ENCODE assay signal across 1 cellular context in genomic region chr3:143187132-143187531, GRCh38.
TF ChIP-seq lines count a peak whose summit lies in the region.

No MANE protein-coding gene starts in this region.

TF ChIP-seq in K562, 482 proteins besides CTCF, POLR2A, EP300 and RAD21 (continued from another document):
- TF ChIP-seq CTCFL (IDR thresholded peaks at IDR 0.05; ENCODE audit: borderline replicate concordance, insufficient read depth, low read depth, low read length, poor library complexity, severe bottlenecking) (no peak), HNRNPH1 (optimal IDR thresholded peaks at IDR 0.05; ENCODE audit: low read depth, low read length) (no peak), SMARCA4 (IDR thresholded peaks at IDR 0.05) (peak; percentile 40; the same call in 1 of the 2 replicates), DPF2 (IDR thresholded peaks at IDR 0.05) (no peak), EGR1 (conservative IDR thresholded peaks at IDR 0.05) (peak; percentile 58), POLR3G (IDR thresholded peaks at IDR 0.05; ENCODE audit: extremely low read depth, insufficient read length, insufficient replicate concordance) (no peak), FOSL1 (tag; conservative IDR thresholded peaks at IDR 0.05) (0 out of 2 replicates have a peak, but pooled peaks have one; percentile 28)
